In genomic region chr5:10539685-10539998, GRCh38 we compare ENCODE assay signal across 2 cellular contexts.
A peak's percentile ranks its signal among the peaks of the same experiment; 100 is the strongest.
TF ChIP-seq lines count a peak whose summit lies in the region.

No MANE protein-coding gene starts in this region.

TF ChIP-seq in IMR-90, 13 proteins besides CTCF, POLR2A, EP300 and RAD21:
- no peak for TF ChIP-seq FOS (IDR thresholded peaks at IDR 0.05; ENCODE audit: low read depth, low read length)
- peak; percentile 35; the same call in 1 of the 2 replicates for TF ChIP-seq CEBPB (IDR thresholded peaks at IDR 0.05; ENCODE audit: low read depth, low read length)

TF ChIP-seq in H1, 55 proteins besides CTCF, POLR2A, EP300 and RAD21:
- TF ChIP-seq NANOG (IDR thresholded peaks at IDR 0.05; ENCODE audit: insufficient read depth, low read depth, low read length, poor library complexity, severe bottlenecking) (no peak), YY1 (IDR thresholded peaks at IDR 0.05; ENCODE audit: low read depth, low read length) (no peak), SP1 (IDR thresholded peaks at IDR 0.05; ENCODE audit: low read depth, low read length) (no peak), CHD1 (IDR thresholded peaks at IDR 0.05; ENCODE audit: low read depth, low read length) (no peak), CBX5 (IDR thresholded peaks at IDR 0.05; ENCODE audit: low read depth, low read length) (no peak), SP2 (IDR thresholded peaks at IDR 0.05; ENCODE audit: low read length) (no peak), TAF7 (optimal IDR thresholded peaks at IDR 0.05; ENCODE audit: borderline replicate concordance, low read depth, low read length) (no peak), RXRA (IDR thresholded peaks at IDR 0.05; ENCODE audit: insufficient read depth, low read depth, low read length) (no peak), BACH1 (IDR thresholded peaks at IDR 0.05; ENCODE audit: low read length) (no peak), BCL11A (IDR thresholded peaks at IDR 0.05; ENCODE audit: low read depth in 2 of 2, low read length in 2 of 2) (no peak), GABPA (IDR thresholded peaks at IDR 0.05; ENCODE audit: borderline replicate concordance, insufficient read depth, low read length) (no peak), NRF1 (IDR thresholded peaks at IDR 0.05; ENCODE audit: low read depth, low read length) (no peak), GTF2F1 (IDR thresholded peaks at IDR 0.05; ENCODE audit: borderline replicate concordance, low read depth, low read length) (no peak), EGR1 (IDR thresholded peaks at IDR 0.05; ENCODE audit: borderline replicate concordance, low read depth, low read length) (no peak), CBX8 (IDR thresholded peaks at IDR 0.05; ENCODE audit: borderline replicate concordance, low read depth, low read length) (no peak), POU5F1 (IDR thresholded peaks at IDR 0.05; ENCODE audit: low read depth, low read length) (no peak), MAX (IDR thresholded peaks at IDR 0.05) (no peak), SIN3A (conservative IDR thresholded peaks at IDR 0.05 in 1 of 2, IDR thresholded peaks at IDR 0.05 in 1 of 2; ENCODE audit: low read depth in 1 of 2, low read length in 2 of 2) (no peak), TBP (IDR thresholded peaks at IDR 0.05; ENCODE audit: low read depth, low read length) (no peak)
TF ChIP-seq in H1: peak in this region for 0.
